ENCODE assay signal across 22 cellular contexts in the genomic region with DNA sequence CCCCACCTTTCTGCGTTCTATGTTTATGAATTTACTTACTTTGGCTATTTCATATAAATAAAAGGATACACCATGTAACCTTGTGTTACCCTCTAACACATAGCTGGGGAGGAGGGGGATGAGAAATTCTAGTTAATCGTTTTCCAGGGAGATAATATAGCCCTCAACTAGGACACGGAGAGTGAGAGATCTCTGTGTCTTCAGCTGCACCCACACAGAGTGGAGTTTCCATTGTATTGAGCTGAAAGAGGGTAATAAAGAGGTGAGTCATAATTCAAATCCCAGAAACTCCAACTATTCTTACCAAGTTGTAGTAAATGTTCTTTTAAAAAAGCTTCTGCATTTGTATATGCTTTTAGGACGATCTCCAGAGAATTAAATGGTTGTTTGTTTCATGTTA.
DNase-seq lines count a peak whose midpoint lies in the region; ATAC-seq and TF ChIP-seq lines count a peak whose summit lies in the region.
"Had no signal": no experiment of that assay in that cellular context is flagged by ENCODE, and none has a peak within 500 bp of the region (broad histone marks: within the 10 kb centered on the region; RNA-seq: fewer than 3 reads in every experiment).

No MANE protein-coding gene starts in this region.

- no peak overlapping the region for H3K4me3 ChIP-seq in HUES64 (ENCODE audit: low read length)
- H3K4me3 ChIP-seq in breast epithelium: no peak overlapping the region
- H3K4me3 ChIP-seq: BLaER1, HAP-1, Peyer's patch, SJSA1 had no signal

- no peaks in the 10 kb centered on the region for H3K27me3 ChIP-seq in HUES64 (ENCODE audit: insufficient read depth, low read length)
- no peaks in the 10 kb centered on the region for H3K27me3 ChIP-seq in foreskin keratinocyte
- no peaks in the 10 kb centered on the region for H3K27me3 ChIP-seq in breast epithelium
- H3K27me3 ChIP-seq: BLaER1, Peyer's patch, SJSA1 had no signal

- H3K4me1 ChIP-seq in HUES64 (ENCODE audit: insufficient read depth, low read length) (peaks cover 27% of the 10 kb centered on the region), foreskin keratinocyte (no peaks in the 10 kb centered on the region), breast epithelium (no peaks in the 10 kb centered on the region)
- H3K4me1 ChIP-seq: BLaER1, HAP-1, Peyer's patch, SJSA1 had no signal

- H3K9me3 ChIP-seq in HUES64 (ENCODE audit: insufficient read depth, low read depth, low read length) (peaks cover 14% of the 10 kb centered on the region), breast epithelium (no peaks in the 10 kb centered on the region)
- H3K9me3 ChIP-seq: BLaER1, HAP-1, Peyer's patch, SJSA1 had no signal

- ATAC-seq in foreskin keratinocyte: peak; percentile 33
- no peak for ATAC-seq in HG03469 (IDR thresholded peaks at IDR 0.05; ENCODE audit: unreplicated experiment)
- ATAC-seq in omental fat pad (ENCODE audit: low FRiP score): no peak

- WGBS in HUES64: 52% methylated on average over 4 of the region's 4 CpGs

- H3K36me3 ChIP-seq in HUES64 (ENCODE audit: insufficient read depth, low read length) (no peaks in the 10 kb centered on the region), breast epithelium (no peaks in the 10 kb centered on the region)
- H3K36me3 ChIP-seq: BLaER1, HAP-1, Peyer's patch, SJSA1 had no signal

- DNase-seq in DMS53 treated with DMSO at 0.1 percent for 48 hours (lab: John Stamatoyannopoulos, UW; ENCODE audit: unreplicated experiment) (peak; percentile 8), foreskin keratinocyte (peak in 1 of 2 donors; percentile 2), renal cortical epithelial cell (ENCODE audit: low read depth) (peak; percentile 26), omental fat pad (ENCODE audit: low spot score) (no peak), breast epithelium (ENCODE audit: low spot score in 2 of 2) (no peak)
- DNase-seq: ACHN; CD4-positive, alpha-beta T cell; COR-L47; EL; GF-D8; IMR-90; NCI-H1436 treated with DMSO at 0.1 percent for 48 hours; NCI-H1930; NCI-H226; NCI-H510A treated with DMSO at 0.1 percent for 48 hours; Peyer's patch had no signal

- no peak for TF ChIP-seq POLR2A in breast epithelium (IDR thresholded peaks at IDR 0.05)

- intact Hi-C loops in breast epithelium (cut with DNase I; ENCODE audit: low total_unique reads): no loop called here

- peak overlapping the region; percentile 56; the same call in 1 of the 2 replicates for H3K27ac ChIP-seq in HUES64 (ENCODE audit: low read depth, low read length)
- no peak overlapping the region for H3K27ac ChIP-seq in foreskin keratinocyte
- no peak overlapping the region for H3K27ac ChIP-seq in breast epithelium
- H3K27ac ChIP-seq: BLaER1, KMS-11, Peyer's patch, SJSA1 had no signal

- H3K9ac ChIP-seq in HUES64 (ENCODE audit: low read depth, low read length): no peak overlapping the region
- H3K9ac ChIP-seq: BLaER1, KMS-11 had no signal

- TF ChIP-seq CTCF in foreskin keratinocyte (conservative IDR thresholded peaks at IDR 0.05) (no peak), omental fat pad (IDR thresholded peaks at IDR 0.05) (no peak), breast epithelium (IDR thresholded peaks at IDR 0.05) (no peak)

Comparison
In these comparisons a context has a peak if more than half of its experiments do, and no peak if none do; other contexts are left out.
1. DNase-seq: peak in DMS53 treated with DMSO at 0.1 percent for 48 hours (single experiment) and renal cortical epithelial cell (single experiment); none in omental fat pad (single experiment) and breast epithelium (0 of 2).